In the genomic region with DNA sequence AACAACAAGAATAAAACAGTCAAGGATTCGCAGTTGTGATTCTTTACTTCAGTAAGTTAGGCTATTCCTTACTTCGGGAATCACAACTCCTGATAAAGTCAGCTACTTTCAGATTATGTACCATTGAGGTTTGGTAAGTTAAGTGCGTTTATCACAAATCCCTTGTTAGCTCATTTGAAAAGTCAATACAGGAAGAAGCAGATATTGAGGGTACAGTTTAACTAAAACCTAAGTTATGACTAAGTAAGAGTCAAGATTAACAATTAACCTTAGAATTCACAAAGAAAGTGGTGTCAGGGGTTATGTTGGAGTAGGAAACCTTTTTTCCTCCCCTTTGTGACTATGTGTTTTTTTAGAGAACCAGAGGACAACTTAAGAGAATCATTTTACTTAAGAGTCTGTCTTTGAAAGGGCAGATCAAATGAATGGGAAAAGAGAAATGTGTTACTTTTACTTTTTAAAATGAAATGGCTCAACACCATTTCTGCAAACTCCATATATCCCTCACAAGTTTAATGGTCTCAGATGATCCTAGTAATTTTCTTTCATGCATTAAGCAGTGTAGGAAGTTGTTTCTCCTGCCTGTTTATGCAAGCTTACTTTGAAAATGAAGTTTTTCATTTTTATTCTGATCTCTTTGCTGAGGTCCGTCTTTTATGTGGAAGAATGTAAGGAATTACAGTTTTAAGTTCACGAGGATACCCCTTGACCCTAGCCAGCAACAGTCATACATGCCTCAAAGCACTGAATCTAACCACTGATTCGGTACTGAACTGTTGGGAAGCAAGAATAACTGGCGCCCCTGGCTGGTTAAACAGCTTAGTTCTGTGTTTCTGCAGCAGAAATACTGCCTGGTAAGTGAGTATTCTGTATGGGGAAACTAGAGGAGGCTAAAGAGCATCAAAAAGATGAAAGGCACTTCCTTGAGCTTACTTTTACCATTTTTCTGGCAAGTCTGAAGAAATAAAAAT, we compare ENCODE assay signal across 12 cellular contexts.
A peak's percentile ranks its signal among the peaks of the same experiment; 100 is the strongest.
DNase-seq lines count a peak whose midpoint lies in the region; ATAC-seq, FAIRE-seq and TF ChIP-seq lines count a peak whose summit lies in the region.
"Had no signal": no experiment of that assay in that cellular context is flagged by ENCODE, and none has a peak within 500 bp of the region (broad histone marks: within the 10 kb centered on the region; RNA-seq: fewer than 3 reads in every experiment).

No MANE protein-coding gene starts in this region.

- H3K4me1 ChIP-seq in left lung (no peaks in the 10 kb centered on the region), HAP-1 (no peaks in the 10 kb centered on the region)

- FAIRE-seq in bronchial epithelial cell (lab: Jason Lieb, UNC): no peak

- no peaks in the 10 kb centered on the region for H3K9me3 ChIP-seq in left lung
- H3K9me3 ChIP-seq in HAP-1: no peaks in the 10 kb centered on the region

- no peak for TF ChIP-seq CTCF in bronchial epithelial cell (IDR thresholded peaks at IDR 0.05; ENCODE audit: insufficient read depth, low read length, severe bottlenecking)
- no peak for TF ChIP-seq CTCF in left lung (IDR thresholded peaks at IDR 0.05)

- H3K36me3 ChIP-seq in bronchial epithelial cell (ENCODE audit: control insufficient read depth, insufficient read depth, low read length) (no peaks in the 10 kb centered on the region), left lung (no peaks in the 10 kb centered on the region), HAP-1 (replicated peaks) (no peaks in the 10 kb centered on the region)

- DNase-seq in AG08395 (ENCODE audit: low spot score) (peak; percentile 19), bronchial epithelial cell (ENCODE audit: low read depth) (peak; percentile 6), left lung (no peak), HAP-1 (ENCODE audit: low spot score in 2 of 2) (no peak), cardiac septum (ENCODE audit: low spot score) (no peak), NCI-H2081 (lab: John Stamatoyannopoulos, UW) (no peak), GM19238 (ENCODE audit: insufficient read length, low spot score) (no peak)
- DNase-seq: left ventricle myocardium superior; NCI-H345; stimulated activated naive B cell treated with anti-CD40 and anti-IgM and Interleukin-4, amounts not matched to agents 10 μg/mL and 1 μg/mL and 100 μg/mL, for 72 hours had no signal

- no peak overlapping the region for H3K27ac ChIP-seq in left lung
- H3K27ac ChIP-seq: C4-2B had no signal

- intact Hi-C loops in left lung (cut with DNase I) (no loop called here), cardiac septum (cut with DNase I) (loop anchor here (2.0 to 5.0 kb wide), 2 partner anchors 323 to 366 kb away; no protein-coding TSS in a partner anchor)

- ATAC-seq in HG03196 (IDR thresholded peaks at IDR 0.05; ENCODE audit: unreplicated experiment) (peak; percentile 55), left lung (peak; percentile 76)
- ATAC-seq: left ventricle myocardium superior; stimulated activated naive B cell treated with anti-CD40 and anti-IgM and Interleukin-4, amounts not matched to agents 10 μg/mL and 1 μg/mL and 100 μg/mL, for 72 hours had no signal

- no peak overlapping the region for H3K4me3 ChIP-seq in bronchial epithelial cell (ENCODE audit: low read depth, low read length)
- no peak overlapping the region for H3K4me3 ChIP-seq in left lung
- H3K4me3 ChIP-seq in HAP-1: no peak overlapping the region

- in situ Hi-C loops in HAP-1 (cut with MboI; ENCODE audit: low sequenced_read_pairs): no loop called here

- H3K27me3 ChIP-seq in bronchial epithelial cell (ENCODE audit: control insufficient read depth, insufficient read depth, low read length) (no peaks in the 10 kb centered on the region), left lung (no peaks in the 10 kb centered on the region), HAP-1 (ENCODE audit: low read depth) (no peaks in the 10 kb centered on the region)

Comparison
In these comparisons a context has a peak if more than half of its experiments do, and no peak if none do; other contexts are left out.
1. DNase-seq: peak in AG08395 (single experiment) and bronchial epithelial cell (single experiment); none in left lung (0 of 2), HAP-1 (0 of 2), cardiac septum (single experiment), NCI-H2081 (0 of 2) and GM19238 (single experiment).